In genomic region chr15:95970326-95970725, GRCh38 we compare ENCODE assay signal across 1 cellular context.
TF ChIP-seq lines count a peak whose summit lies in the region.

No MANE protein-coding gene starts in this region.

TF ChIP-seq in GM12878, 131 proteins besides CTCF, POLR2A, EP300 and RAD21 (continued from another document):
- TF ChIP-seq ETV6 (conservative IDR thresholded peaks at IDR 0.05 in 1 of 2, IDR thresholded peaks at IDR 0.05 in 1 of 2; ENCODE audit: borderline replicate concordance in 1 of 2, low read depth in 1 of 2) (no peak), BCLAF1 (IDR thresholded peaks at IDR 0.05) (no peak), NFYA (IDR thresholded peaks at IDR 0.05; ENCODE audit: borderline replicate concordance, low read depth, low read length) (no peak), YBX1 (IDR thresholded peaks at IDR 0.05) (no peak)
TF ChIP-seq in GM12878: peak in this region for 2.
